ENCODE assay signal across 8 cellular contexts in the genomic region with DNA sequence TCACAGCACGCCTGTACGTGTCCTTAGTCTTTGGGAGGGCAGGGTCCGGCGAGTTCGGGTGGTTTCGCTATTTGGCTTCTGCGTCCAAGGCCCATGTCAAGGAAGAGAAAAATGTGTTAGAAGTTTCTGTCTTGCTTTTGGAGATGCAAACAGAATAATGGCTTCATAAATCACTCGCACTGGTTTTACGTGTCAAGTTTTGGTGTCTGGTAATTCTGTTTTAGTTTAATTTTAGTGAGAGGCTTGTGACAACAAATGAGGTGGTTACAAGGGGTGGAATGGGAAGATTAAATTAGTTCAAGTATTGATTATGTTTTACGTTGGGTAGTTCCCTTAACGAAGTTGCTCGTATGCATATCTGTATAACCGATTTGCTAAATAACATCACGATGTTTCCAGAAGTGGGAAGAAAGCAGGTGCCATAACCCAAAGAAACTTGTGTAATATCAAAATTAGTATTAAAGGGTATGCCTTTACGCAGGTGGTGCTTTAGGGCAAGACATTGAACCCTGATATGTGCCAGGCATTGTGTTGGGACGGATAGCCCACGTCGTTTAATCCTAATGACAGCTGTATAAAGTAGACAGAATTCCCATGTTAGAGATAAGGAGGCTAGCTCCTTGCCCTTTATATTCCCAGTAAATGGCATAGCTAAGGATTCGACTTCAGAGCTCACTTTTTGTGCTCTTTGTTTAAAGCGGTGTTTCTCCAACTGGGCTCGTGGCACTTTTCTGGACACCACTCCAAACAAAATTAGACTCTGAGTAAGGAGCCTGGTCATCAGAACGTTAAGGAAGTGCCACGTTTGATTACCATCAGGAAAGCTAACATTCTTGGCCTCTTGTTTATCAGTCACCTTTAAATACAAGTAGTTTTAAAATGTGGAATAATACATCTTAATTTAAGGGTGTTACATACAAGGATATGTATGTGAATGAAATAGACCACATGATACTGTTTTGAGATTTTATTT. TPM values are rescaled to one million over a fixed set of nuclear protein-coding genes. Genes with fewer than 3 reads are reported as not detected.
DNase-seq lines count a peak whose midpoint lies in the region; ATAC-seq, FAIRE-seq and TF ChIP-seq lines count a peak whose summit lies in the region.

No MANE protein-coding gene starts in this region.

- intact Hi-C loops in K562 (cut with micrococcal nuclease), result no loop called here

- in situ Hi-C loops in K562 (cut with MboI), result no loop called here

- 3% methylated on average over 23 of the region's 23 CpGs for WGBS in K562 (ENCODE audit: insufficient coverage, low coverage, missing lambda C conversion rate)

- TSS peak; percentile 59 for BruUV-seq in K562 (replicated peaks; lab: Mats Ljungman, UMichigan)

- H3K79me2 ChIP-seq in K562 (ENCODE audit: control insufficient read depth, insufficient read depth, low read length), result peaks cover 71% of the 10 kb centered on the region

- peak; percentile 7 for ATAC-seq in HG03460 (IDR thresholded peaks at IDR 0.05; ENCODE audit: unreplicated experiment)
- no peak; the same call in 2 of the 3 replicates for ATAC-seq in K562
- no peak for ATAC-seq in GM19455 (IDR thresholded peaks at IDR 0.05; ENCODE audit: unreplicated experiment)

- peaks cover 13 to 28% of the 10 kb centered on the region in 2 experiments; a peak in 4 of 5 replicates for H3K4me1 ChIP-seq in K562 (replicated peaks in 1 of 2; ENCODE audit: control insufficient read depth in 2 of 2, insufficient read depth in 2 of 2, low read length in 2 of 2)

- peak overlapping the region; percentile 93 for H3K27ac ChIP-seq in K562 (ENCODE audit: extremely low read depth, low read depth, low read length)

- peak overlapping the region; percentile 93 to 98 for H3K9ac ChIP-seq in K562 (ENCODE audit: insufficient read depth in 1 of 2, low read depth in 2 of 2, low read length in 2 of 2)

- peak overlapping the region; percentile 96 for H3K4me2 ChIP-seq in K562 (ENCODE audit: insufficient read depth, low read length)

- peaks cover 28% of the 10 kb centered on the region for H4K20me1 ChIP-seq in K562 (replicated peaks; ENCODE audit: control insufficient read depth, insufficient read depth, low read length)

- TF ChIP-seq RAD21 in K562 (CRISPR knock-in tag; conservative IDR thresholded peaks at IDR 0.05 in 1 of 2, IDR thresholded peaks at IDR 0.05 in 1 of 2), result no peak

- peaks cover 56% of the 10 kb centered on the region for H3K36me3 ChIP-seq in K562 (ENCODE audit: control insufficient read depth, insufficient read depth, low read length)

- peak; percentile 9 for FAIRE-seq in GM12892 (lab: Jason Lieb, UNC)
- FAIRE-seq in K562 (lab: Jason Lieb, UNC), result no peak
- no peak for FAIRE-seq in frontal cortex (lab: Jason Lieb, UNC)

- POLR2A ChIA-PET in K562 (lab: Yijun Ruan, JAX), result interaction anchor here (0.6 to 1.5 kb wide), 11 partner anchors 12 to 1013 kb away, joined by 3 to 7 read pairs (median 3); partner anchors contain the start of gene OSTC

- no peak for TF ChIP-seq CTCF in K562 (IDR thresholded peaks at IDR 0.05 in 2 of 3, conservative IDR thresholded peaks at IDR 0.05 in 1 of 3; ENCODE audit: insufficient read depth in 2 of 3, low read depth in 1 of 3, low read length in 3 of 3)

- no peaks in the 10 kb centered on the region for H3K27me3 ChIP-seq in K562 (ENCODE audit: control insufficient read depth in 2 of 2, insufficient read depth in 2 of 2, low read length in 2 of 2)

- CTCF ChIA-PET in K562 (lab: Yijun Ruan, JAX; ENCODE audit: low intra/inter-chr PET ratio), result no interaction called here

- TF ChIP-seq EP300 in K562 (IDR thresholded peaks at IDR 0.05; ENCODE audit: low read length), result no peak

- peak overlapping the region; percentile 94 for H2AFZ ChIP-seq in K562 (ENCODE audit: low read depth, low read length)

- no peak for TF ChIP-seq POLR2A in GM12892 (IDR thresholded peaks at IDR 0.05; ENCODE audit: low read depth, low read length)
- no peak for TF ChIP-seq POLR2A in K562 (conservative IDR thresholded peaks at IDR 0.05)

- H3K4me3 ChIP-seq in K562, result peak overlapping the region; percentile 82

- no peaks in the 10 kb centered on the region for H3K9me3 ChIP-seq in K562 (replicated peaks; ENCODE audit: control insufficient read depth, insufficient read depth, low read depth, low read length)

- DNase-seq in GM12892 (ENCODE audit: insufficient read length), result no peak
- no peak for DNase-seq in K562 (ENCODE audit: extremely low read depth in 1 of 4, low spot score in 3 of 4)
- peak; percentile 5 to 48 for DNase-seq in lung microvascular endothelial cell (ENCODE audit: low read depth in 2 of 2)
- DNase-seq in SIG-M5 (lab: John Stamatoyannopoulos, UW), result no peak
- DNase-seq in frontal cortex (ENCODE audit: low spot score in 2 of 2), result no peak
- no peak for DNase-seq in NCI-H2196 (lab: John Stamatoyannopoulos, UW; ENCODE audit: unreplicated experiment)

- no peaks in the 10 kb centered on the region for H3K9me1 ChIP-seq in K562 (ENCODE audit: control insufficient read depth, insufficient read depth, low read length)

TF ChIP-seq in K562, 482 proteins besides CTCF, POLR2A, EP300 and RAD21 (continues in another document):
- TF ChIP-seq, protein P1, sequence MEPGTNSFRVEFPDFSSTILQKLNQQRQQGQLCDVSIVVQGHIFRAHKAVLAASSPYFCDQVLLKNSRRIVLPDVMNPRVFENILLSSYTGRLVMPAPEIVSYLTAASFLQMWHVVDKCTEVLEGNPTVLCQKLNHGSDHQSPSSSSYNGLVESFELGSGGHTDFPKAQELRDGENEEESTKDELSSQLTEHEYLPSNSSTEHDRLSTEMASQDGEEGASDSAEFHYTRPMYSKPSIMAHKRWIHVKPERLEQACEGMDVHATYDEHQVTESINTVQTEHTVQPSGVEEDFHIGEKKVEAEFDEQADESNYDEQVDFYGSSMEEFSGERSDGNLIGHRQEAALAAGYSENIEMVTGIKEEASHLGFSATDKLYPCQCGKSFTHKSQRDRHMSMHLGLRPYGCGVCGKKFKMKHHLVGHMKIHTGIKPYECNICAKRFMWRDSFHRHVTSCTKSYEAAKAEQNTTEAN (CRISPR knock-in tag; IDR thresholded peaks at IDR 0.05), result 0 out of 2 replicates have a peak, but pooled peaks have one; percentile 51
- TF ChIP-seq PHF20 (IDR thresholded peaks at IDR 0.05; ENCODE audit: partially characterized antibody), result no peak
- TF ChIP-seq TCFL5 (CRISPR knock-in tag; conservative IDR thresholded peaks at IDR 0.05), result 0 out of 2 replicates have a peak, but pooled peaks have one; percentile 19
- TF ChIP-seq MEIS2 (IDR thresholded peaks at IDR 0.05; ENCODE audit: partially characterized antibody), result no peak
- TF ChIP-seq HDAC1 (IDR thresholded peaks at IDR 0.05), result 0 out of 4 replicates have a peak, but pooled peaks of 1 of the 2 experiments have one; percentile 6

RNA-seq across cellular contexts. Expression of gene RPL34, which starts 0.8 kb away (rescaled TPM):
- 8,786 TPM for polyA plus RNA-seq in GM12892 (2012; ENCODE audit: missing spikeins)
- 252 and 304 TPM in 2 replicates for total RNA-seq in K562 (2011; cell fraction: chromatin; rRNA removed; ENCODE audit: low replicate concordance)
- 343 and 354 TPM in 2 replicates for total RNA-seq in K562 (2011; cell fraction: nucleolus; rRNA removed)
- total RNA-seq in K562 (2011; cell fraction: nucleoplasm; rRNA removed), result 439 and 698 TPM in 2 replicates
- total RNA-seq in K562 (2014; rRNA removed) (1,466 and 1,685 TPM in 2 replicates), K562 (2014; rRNA removed; fragmentation: Illumina TruSeq; extraction: Trizol) (2,593 and 2,853 TPM in 2 replicates), K562 (2015; rRNA removed; fragmentation: Illumina TruSeq; extraction: Trizol) (1,586 and 1,727 TPM in 2 replicates), K562 (2021) (1,612 and 1,824 TPM in 2 replicates), lung microvascular endothelial cell (841 and 951 TPM in 2 replicates), frontal cortex (1,578 TPM)
- polyA plus RNA-seq in K562 (2011; rRNA removed) (4,502 and 5,422 TPM in 2 replicates), K562 (2014; fragmentation: Illumina TruSeq; extraction: Trizol) (1,973 and 2,119 TPM in 2 replicates), K562 (2014; fragmentation: Nextera tagmentation; extraction: Ambion mirVana) (1,000 to 10,000 TPM; 3,162 to 4,454 TPM), K562 (2014; rRNA removed) (2,645 and 2,889 TPM in 2 replicates)
- 1,723 and 3,895 TPM in 2 replicates for polyA plus RNA-seq in K562 (2011; cell fraction: cytosol; rRNA removed)
- 636 and 1,437 TPM in 2 replicates for polyA plus RNA-seq in K562 (2011; cell fraction: nucleus; rRNA removed)
- 3,078 and 3,376 TPM in 2 replicates for polyA plus RNA-seq in K562 (2012)
- 751 and 855 TPM in 2 replicates for polyA minus RNA-seq in K562 (2011; rRNA and poly(A)+ RNA removed)
- 102 and 189 TPM in 2 replicates for polyA minus RNA-seq in K562 (2011; cell fraction: cytosol; rRNA and poly(A)+ RNA removed)
- polyA minus RNA-seq in K562 (2011; cell fraction: nucleus; rRNA and poly(A)+ RNA removed), result 118 and 255 TPM in 2 replicates

RNA-seq across cellular contexts. Expression of gene OSTC, which starts 29.2 kb away (rescaled TPM):
- 132 TPM for polyA plus RNA-seq in GM12892 (2012; ENCODE audit: missing spikeins)
- total RNA-seq in K562 (2011; cell fraction: chromatin; rRNA removed; ENCODE audit: low replicate concordance), result 64.1 and 123 TPM in 2 replicates
- total RNA-seq in K562 (2011; cell fraction: nucleolus; rRNA removed), result 68.4 and 89.2 TPM in 2 replicates
- 127 and 150 TPM in 2 replicates for total RNA-seq in K562 (2011; cell fraction: nucleoplasm; rRNA removed)
- 93.8 and 112 TPM in 2 replicates for total RNA-seq in K562 (2014; rRNA removed)
- total RNA-seq in K562 (2014; rRNA removed; fragmentation: Illumina TruSeq; extraction: Trizol), result 235 and 252 TPM in 2 replicates
- 193 and 210 TPM in 2 replicates for total RNA-seq in K562 (2015; rRNA removed; fragmentation: Illumina TruSeq; extraction: Trizol)
- total RNA-seq in K562 (2021), result 143 and 174 TPM in 2 replicates
- 225 and 241 TPM in 2 replicates for polyA plus RNA-seq in K562 (2011; rRNA removed)
- 99.7 and 224 TPM in 2 replicates for polyA plus RNA-seq in K562 (2011; cell fraction: cytosol; rRNA removed)
- 32.2 and 80.8 TPM in 2 replicates for polyA plus RNA-seq in K562 (2011; cell fraction: nucleus; rRNA removed)
- polyA plus RNA-seq in K562 (2012), result 219 and 283 TPM in 2 replicates
- polyA plus RNA-seq in K562 (2014; fragmentation: Illumina TruSeq; extraction: Trizol), result 235 and 258 TPM in 2 replicates
- 100 to 1,000 TPM; 851 to 966 TPM for polyA plus RNA-seq in K562 (2014; fragmentation: Nextera tagmentation; extraction: Ambion mirVana)
- 177 and 182 TPM in 2 replicates for polyA plus RNA-seq in K562 (2014; rRNA removed)
- 125 and 140 TPM in 2 replicates for polyA minus RNA-seq in K562 (2011; rRNA and poly(A)+ RNA removed)
- 50.4 and 56.3 TPM in 2 replicates for polyA minus RNA-seq in K562 (2011; cell fraction: cytosol; rRNA and poly(A)+ RNA removed)
- polyA minus RNA-seq in K562 (2011; cell fraction: nucleus; rRNA and poly(A)+ RNA removed), result 24.9 and 58.4 TPM in 2 replicates
- 190 and 221 TPM in 2 replicates for total RNA-seq in lung microvascular endothelial cell
- 45.7 TPM for total RNA-seq in frontal cortex

Comparison
In these comparisons a context has a peak if more than half of its experiments do, and no peak if none do; other contexts are left out.
1. DNase-seq: peak in lung microvascular endothelial cell (2 of 2); none in GM12892 (single experiment), K562 (0 of 4), SIG-M5 (single experiment), frontal cortex (0 of 2) and NCI-H2196 (single experiment).